26 cellular contexts compared by ENCODE assay signal in the genomic region with DNA sequence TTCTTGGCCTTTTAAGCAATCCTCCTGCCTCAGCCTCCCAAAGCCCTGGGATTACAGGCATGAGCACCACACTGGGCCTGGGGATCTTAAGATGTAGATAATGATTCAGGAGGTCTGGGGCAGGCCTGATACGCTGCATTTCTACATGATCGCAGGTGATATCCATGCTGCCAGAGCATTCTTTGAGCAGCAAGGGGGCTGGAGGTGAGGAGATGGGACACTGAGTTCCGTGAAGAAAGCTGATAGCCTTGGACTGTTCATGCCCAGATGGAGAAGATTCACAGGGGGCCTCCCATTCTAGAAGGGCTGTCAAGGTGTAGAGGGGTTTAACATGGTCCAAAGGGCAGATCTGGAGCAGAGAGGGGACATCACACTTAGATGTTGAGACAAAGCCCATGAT.
A peak's percentile ranks its signal among the peaks of the same experiment; 100 is the strongest.
DNase-seq lines count a peak whose midpoint lies in the region; ATAC-seq, FAIRE-seq and TF ChIP-seq lines count a peak whose summit lies in the region.
"Had no signal": no experiment of that assay in that cellular context is flagged by ENCODE, and none has a peak within 500 bp of the region (broad histone marks: within the 10 kb centered on the region; RNA-seq: fewer than 3 reads in every experiment).

No MANE protein-coding gene starts in this region.

- POLR2A ChIA-PET in GM10248 (lab: Yijun Ruan, JAX), result no interaction called here

- DNase-seq in activated CD8-positive, alpha-beta memory T cell treated with anti-CD3 and anti-CD28 coated beads for 24 hours, result peak; percentile 30
- no peak for DNase-seq in activated CD8-positive, alpha-beta memory T cell treated with anti-CD3 and anti-CD28 coated beads, Interleukin-2, amount 10 ng/mL, durations not matched to agents 7 days and 5 days
- DNase-seq in neuronal stem cell (ENCODE audit: low spot score) (no peak), GM10266 (ENCODE audit: extremely low spot score) (no peak), GM10248 (ENCODE audit: extremely low spot score) (no peak), frontal cortex (ENCODE audit: low spot score in 2 of 2) (no peak)
- DNase-seq: 8988T, Calu3, DMS153, GOT3, HCEC 1CT, KBM-7, MM.1S, NCI-H1092 treated with DMSO at 0.1 percent for 48 hours, NCI-H2081, NCI-H2171 treated with DMSO at 0.1 percent for 48 hours, NCI-H524 treated with DMSO at 0.1 percent for 48 hours, NCI-H82, SIG-M5 had no signal

- H3K4me3 ChIP-seq in gastroesophageal sphincter (no peak overlapping the region), neuronal stem cell (ENCODE audit: low read length in 2 of 2) (no peak overlapping the region)
- H3K4me3 ChIP-seq: BLaER1 treated with 17β-estradiol and CSF1 and Interleukin-3, amounts not matched to agents 10 nM and 100 nM had no signal

- no peak overlapping the region for H3K27ac Mint-ChIP-seq in activated CD8-positive, alpha-beta memory T cell treated with anti-CD3 and anti-CD28 coated beads, Interleukin-2, amount 10 ng/mL, durations not matched to agents 7 days and 5 days
- H3K27ac Mint-ChIP-seq: CD8-positive, alpha-beta T cell had no signal

- no peak overlapping the region for H2BK5ac ChIP-seq in neuronal stem cell (ENCODE audit: low read length)

- no peaks in the 10 kb centered on the region for H3K9me3 Mint-ChIP-seq in activated CD8-positive, alpha-beta memory T cell treated with anti-CD3 and anti-CD28 coated beads, Interleukin-2, amount 10 ng/mL, durations not matched to agents 7 days and 5 days (ENCODE audit: low read depth)
- H3K9me3 Mint-ChIP-seq: CD8-positive, alpha-beta T cell had no signal

- H3K4me1 ChIP-seq in gastroesophageal sphincter (peaks cover 9 to 92% (median 40%) of the 10 kb centered on the region in 3 donors), neuronal stem cell (ENCODE audit: control insufficient read depth in 2 of 2, insufficient read depth in 1 of 2, low read depth in 1 of 2, low read length in 2 of 2) (peaks cover 8 to 12% of the 10 kb centered on the region in 2 donors)
- H3K4me1 ChIP-seq: BLaER1 treated with 17β-estradiol and CSF1 and Interleukin-3, amounts not matched to agents 10 nM and 100 nM had no signal

- H3K14ac ChIP-seq in neuronal stem cell (ENCODE audit: low read length), result no peak overlapping the region

- no peak overlapping the region for H2BK120ac ChIP-seq in neuronal stem cell (ENCODE audit: low read depth, low read length)

- FAIRE-seq in frontal cortex (lab: Jason Lieb, UNC), result no peak
- FAIRE-seq: G401.6, HepG2 had no signal

- 100% methylated on average over 2 of the region's 3 CpGs; no CpG with 5 or more reads in 1 of the 2 donors for WGBS in gastroesophageal sphincter (ENCODE audit: low coverage in 1 of 2), 2 donors
- WGBS in neuronal stem cell (ENCODE audit: extremely low coverage in 2 of 2, insufficient read length in 2 of 2, insufficient replicate concordance in 1 of 2), 2 donors, result no CpG with 5 or more reads among the region's 3 CpGs

- H2AK5ac ChIP-seq in neuronal stem cell (ENCODE audit: low read depth, low read length), result no peak overlapping the region

- no peak for ATAC-seq in activated CD8-positive, alpha-beta memory T cell treated with anti-CD3 and anti-CD28 coated beads, Interleukin-2, amount 10 ng/mL, durations not matched to agents 7 days and 5 days
- no peak for ATAC-seq in gastroesophageal sphincter
- ATAC-seq: CD8-positive, alpha-beta T cell; HepG2; Panc1 had no signal

- H3K27me3 Mint-ChIP-seq in activated CD8-positive, alpha-beta memory T cell treated with anti-CD3 and anti-CD28 coated beads, Interleukin-2, amount 10 ng/mL, durations not matched to agents 7 days and 5 days, result peaks cover 9% of the 10 kb centered on the region

- no peak overlapping the region for H3K23ac ChIP-seq in neuronal stem cell (ENCODE audit: low read depth, low read length, poor library complexity)

- TF ChIP-seq EP300 in gastroesophageal sphincter (IDR thresholded peaks at IDR 0.05), result no peak

- H2BK12ac ChIP-seq in neuronal stem cell (ENCODE audit: low read length), result no peak overlapping the region

- H3K27ac ChIP-seq in gastroesophageal sphincter (peak overlapping the region in 3 of 4 donors; percentile 65 to 84 (median 78)), neuronal stem cell (replicated peaks; ENCODE audit: low read length) (no peak overlapping the region)
- H3K27ac ChIP-seq: BLaER1 treated with 17β-estradiol and CSF1 and Interleukin-3, amounts not matched to agents 10 nM and 100 nM; HL-60 had no signal

- TF ChIP-seq CTCF in gastroesophageal sphincter (IDR thresholded peaks at IDR 0.05) (no peak), GM10266 (IDR thresholded peaks at IDR 0.05; ENCODE audit: control insufficient read depth, insufficient read depth, low read depth, missing control alignments) (no peak), GM10248 (IDR thresholded peaks at IDR 0.05; ENCODE audit: control extremely low read depth, extremely low read depth, low read depth, missing control alignments) (no peak)

- no peak overlapping the region for H4K8ac ChIP-seq in neuronal stem cell (ENCODE audit: low read depth, low read length)

- H3K9ac ChIP-seq in neuronal stem cell (ENCODE audit: low read depth, low read length, poor library complexity), result no peak overlapping the region
- H3K9ac ChIP-seq: BLaER1 treated with 17β-estradiol and CSF1 and Interleukin-3, amounts not matched to agents 10 nM and 100 nM had no signal

- H2BK15ac ChIP-seq in neuronal stem cell (ENCODE audit: low read length), result peak overlapping the region; percentile 12

- H2AFZ ChIP-seq in neuronal stem cell (ENCODE audit: low read length), result no peak overlapping the region

- no peaks in the 10 kb centered on the region for H3K36me3 Mint-ChIP-seq in activated CD8-positive, alpha-beta memory T cell treated with anti-CD3 and anti-CD28 coated beads, Interleukin-2, amount 10 ng/mL, durations not matched to agents 7 days and 5 days
- H3K36me3 Mint-ChIP-seq: CD8-positive, alpha-beta T cell had no signal

- no peak overlapping the region for H3K18ac ChIP-seq in neuronal stem cell (ENCODE audit: low read length)

- no peak overlapping the region for H3K4me3 Mint-ChIP-seq in activated CD8-positive, alpha-beta memory T cell treated with anti-CD3 and anti-CD28 coated beads, Interleukin-2, amount 10 ng/mL, durations not matched to agents 7 days and 5 days
- H3K4me3 Mint-ChIP-seq: CD8-positive, alpha-beta T cell had no signal

- H3K4ac ChIP-seq in neuronal stem cell (ENCODE audit: low read length), result no peak overlapping the region

- no peak overlapping the region for H4K91ac ChIP-seq in neuronal stem cell (ENCODE audit: low read depth, low read length, poor library complexity)

- CTCF ChIA-PET in activated CD8-positive, alpha-beta memory T cell treated with anti-CD3 and anti-CD28 coated beads, Interleukin-2, amount 10 ng/mL, durations not matched to agents 7 days and 5 days (lab: Charles Lee), result no interaction called here
- CTCF ChIA-PET in GM10248 (lab: Yijun Ruan, JAX), result interaction anchor here (1.0 kb wide), 1 partner anchor 144 kb away, joined by 3 read pairs; no protein-coding TSS in a partner anchor

- H3K4me1 Mint-ChIP-seq in activated CD8-positive, alpha-beta memory T cell treated with anti-CD3 and anti-CD28 coated beads, Interleukin-2, amount 10 ng/mL, durations not matched to agents 7 days and 5 days, result no peaks in the 10 kb centered on the region

- no peaks in the 10 kb centered on the region for H3K9me3 ChIP-seq in gastroesophageal sphincter
- H3K9me3 ChIP-seq in neuronal stem cell (replicated peaks in 1 of 2; ENCODE audit: control insufficient read depth in 2 of 2, insufficient read depth in 1 of 2, low read depth in 1 of 2, low read length in 2 of 2), result no peaks in the 10 kb centered on the region
- H3K9me3 ChIP-seq: BLaER1 treated with 17β-estradiol and CSF1 and Interleukin-3, amounts not matched to agents 10 nM and 100 nM had no signal

- H3K4me2 ChIP-seq in neuronal stem cell (ENCODE audit: insufficient read depth, low read length, poor library complexity, severe bottlenecking), result no peak overlapping the region
- H3K4me2 ChIP-seq: BLaER1 treated with 17β-estradiol and CSF1 and Interleukin-3, amounts not matched to agents 10 nM and 100 nM had no signal

- no peaks in the 10 kb centered on the region for H3K79me1 ChIP-seq in neuronal stem cell (ENCODE audit: low read depth, low read length)

- TF ChIP-seq POLR2A in gastroesophageal sphincter (IDR thresholded peaks at IDR 0.05), result no peak

- H3K27me3 ChIP-seq in gastroesophageal sphincter, result no peaks in the 10 kb centered on the region
- no peaks in the 10 kb centered on the region for H3K27me3 ChIP-seq in neuronal stem cell (ENCODE audit: control insufficient read depth in 3 of 3, insufficient read depth in 3 of 3, low read depth in 1 of 3, low read length in 3 of 3)
- H3K27me3 ChIP-seq: BLaER1 treated with 17β-estradiol and CSF1 and Interleukin-3, amounts not matched to agents 10 nM and 100 nM had no signal

- no peaks in the 10 kb centered on the region for H3K36me3 ChIP-seq in gastroesophageal sphincter
- no peaks in the 10 kb centered on the region for H3K36me3 ChIP-seq in neuronal stem cell (replicated peaks in 1 of 2; ENCODE audit: control insufficient read depth in 2 of 2, insufficient read depth in 2 of 2, low read length in 2 of 2)
- H3K36me3 ChIP-seq: BLaER1 treated with 17β-estradiol and CSF1 and Interleukin-3, amounts not matched to agents 10 nM and 100 nM had no signal
